1 cellular context compared by ENCODE assay signal in genomic region chr17:81335388-81336157, GRCh38.
A peak's percentile ranks its signal among the peaks of the same experiment; 100 is the strongest.
TF ChIP-seq lines count a peak whose summit lies in the region.

No MANE protein-coding gene starts in this region.

TF ChIP-seq in HepG2, 621 proteins besides CTCF, POLR2A, EP300 and RAD21:
- TF ChIP-seq NR2F6 (IDR thresholded peaks at IDR 0.05) (no peak), NR2F6 (CRISPR knock-in tag; IDR thresholded peaks at IDR 0.05) (no peak), CCAR2 (optimal IDR thresholded peaks at IDR 0.05; ENCODE audit: low read depth, low read length) (no peak), ZNF468 (CRISPR knock-in tag; IDR thresholded peaks at IDR 0.05) (0 out of 2 replicates have a peak, but pooled peaks have one; percentile 54), ZFP41 (CRISPR knock-in tag; IDR thresholded peaks at IDR 0.05; ENCODE audit: borderline replicate concordance) (no peak), SMARCC2 (IDR thresholded peaks at IDR 0.05) (no peak), ZNF260 (CRISPR knock-in tag; IDR thresholded peaks at IDR 0.05; ENCODE audit: borderline replicate concordance, low read depth) (no peak), SMAD9 (CRISPR knock-in tag; IDR thresholded peaks at IDR 0.05) (no peak), BRD4 (CRISPR knock-in tag; IDR thresholded peaks at IDR 0.05) (no peak), MAX (IDR thresholded peaks at IDR 0.05) (no peak), HNRNPL (IDR thresholded peaks at IDR 0.05; ENCODE audit: low read depth, low read length) (0 out of 2 replicates have a peak, but pooled peaks have one; percentile 21), ZNF614 (CRISPR knock-in tag; IDR thresholded peaks at IDR 0.05; ENCODE audit: borderline replicate concordance) (no peak), GABPB1 (CRISPR knock-in tag; IDR thresholded peaks at IDR 0.05) (peak; percentile 14; the same call in 1 of the 2 replicates), SOX6 (IDR thresholded peaks at IDR 0.05) (no peak), SOX6 (CRISPR knock-in tag; IDR thresholded peaks at IDR 0.05) (no peak), FOSL1 (CRISPR knock-in tag; IDR thresholded peaks at IDR 0.05; ENCODE audit: borderline replicate concordance) (no peak), NONO (IDR thresholded peaks at IDR 0.05) (no peak), NONO (CRISPR knock-in tag; conservative IDR thresholded peaks at IDR 0.05) (no peak), ZNF773 (CRISPR knock-in tag; IDR thresholded peaks at IDR 0.05; ENCODE audit: borderline replicate concordance) (no peak), ZNF672 (CRISPR knock-in tag; IDR thresholded peaks at IDR 0.05) (no peak), TERF1 (CRISPR knock-in tag; IDR thresholded peaks at IDR 0.05) (peak; percentile 41; the same call in 1 of the 2 replicates), ZNF720 (CRISPR knock-in tag; IDR thresholded peaks at IDR 0.05) (no peak), AFF4 (CRISPR knock-in tag; IDR thresholded peaks at IDR 0.05) (no peak), ARID2 (CRISPR knock-in tag; IDR thresholded peaks at IDR 0.05; ENCODE audit: borderline replicate concordance) (no peak), THAP11 (CRISPR knock-in tag; IDR thresholded peaks at IDR 0.05) (no peak), ZNF768 (CRISPR knock-in tag; IDR thresholded peaks at IDR 0.05) (peak; percentile 92), ZBTB3 (CRISPR knock-in tag; IDR thresholded peaks at IDR 0.05; ENCODE audit: borderline replicate concordance, low read depth) (no peak), PATZ1 (CRISPR knock-in tag; IDR thresholded peaks at IDR 0.05) (peak; percentile 59; the same call in 1 of the 2 replicates)
- TF ChIP-seq, protein P1, sequence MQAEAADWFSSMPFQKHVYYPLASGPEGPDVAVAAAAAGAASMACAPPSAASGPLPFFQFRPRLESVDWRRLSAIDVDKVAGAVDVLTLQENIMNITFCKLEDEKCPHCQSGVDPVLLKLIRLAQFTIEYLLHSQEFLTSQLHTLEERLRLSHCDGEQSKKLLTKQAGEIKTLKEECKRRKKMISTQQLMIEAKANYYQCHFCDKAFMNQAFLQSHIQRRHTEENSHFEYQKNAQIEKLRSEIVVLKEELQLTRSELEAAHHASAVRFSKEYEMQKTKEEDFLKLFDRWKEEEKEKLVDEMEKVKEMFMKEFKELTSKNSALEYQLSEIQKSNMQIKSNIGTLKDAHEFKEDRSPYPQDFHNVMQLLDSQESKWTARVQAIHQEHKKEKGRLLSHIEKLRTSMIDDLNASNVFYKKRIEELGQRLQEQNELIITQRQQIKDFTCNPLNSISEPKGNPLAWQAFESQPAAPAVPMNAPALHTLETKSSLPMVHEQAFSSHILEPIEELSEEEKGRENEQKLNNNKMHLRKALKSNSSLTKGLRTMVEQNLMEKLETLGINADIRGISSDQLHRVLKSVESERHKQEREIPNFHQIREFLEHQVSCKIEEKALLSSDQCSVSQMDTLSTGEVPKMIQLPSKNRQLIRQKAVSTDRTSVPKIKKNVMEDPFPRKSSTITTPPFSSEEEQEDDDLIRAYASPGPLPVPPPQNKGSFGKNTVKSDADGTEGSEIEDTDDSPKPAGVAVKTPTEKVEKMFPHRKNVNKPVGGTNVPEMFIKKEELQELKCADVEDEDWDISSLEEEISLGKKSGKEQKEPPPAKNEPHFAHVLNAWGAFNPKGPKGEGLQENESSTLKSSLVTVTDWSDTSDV (CRISPR knock-in tag; IDR thresholded peaks at IDR 0.05): no peak
- TF ChIP-seq, protein P2, sequence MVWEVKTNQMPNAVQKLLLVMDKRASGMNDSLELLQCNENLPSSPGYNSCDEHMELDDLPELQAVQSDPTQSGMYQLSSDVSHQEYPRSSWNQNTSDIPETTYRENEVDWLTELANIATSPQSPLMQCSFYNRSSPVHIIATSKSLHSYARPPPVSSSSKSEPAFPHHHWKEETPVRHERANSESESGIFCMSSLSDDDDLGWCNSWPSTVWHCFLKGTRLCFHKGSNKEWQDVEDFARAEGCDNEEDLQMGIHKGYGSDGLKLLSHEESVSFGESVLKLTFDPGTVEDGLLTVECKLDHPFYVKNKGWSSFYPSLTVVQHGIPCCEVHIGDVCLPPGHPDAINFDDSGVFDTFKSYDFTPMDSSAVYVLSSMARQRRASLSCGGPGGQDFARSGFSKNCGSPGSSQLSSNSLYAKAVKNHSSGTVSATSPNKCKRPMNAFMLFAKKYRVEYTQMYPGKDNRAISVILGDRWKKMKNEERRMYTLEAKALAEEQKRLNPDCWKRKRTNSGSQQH (CRISPR knock-in tag; IDR thresholded peaks at IDR 0.05; ENCODE audit: low read depth): no peak
